Comparison of ENCODE assay signal across 31 cellular contexts in the genomic region with DNA sequence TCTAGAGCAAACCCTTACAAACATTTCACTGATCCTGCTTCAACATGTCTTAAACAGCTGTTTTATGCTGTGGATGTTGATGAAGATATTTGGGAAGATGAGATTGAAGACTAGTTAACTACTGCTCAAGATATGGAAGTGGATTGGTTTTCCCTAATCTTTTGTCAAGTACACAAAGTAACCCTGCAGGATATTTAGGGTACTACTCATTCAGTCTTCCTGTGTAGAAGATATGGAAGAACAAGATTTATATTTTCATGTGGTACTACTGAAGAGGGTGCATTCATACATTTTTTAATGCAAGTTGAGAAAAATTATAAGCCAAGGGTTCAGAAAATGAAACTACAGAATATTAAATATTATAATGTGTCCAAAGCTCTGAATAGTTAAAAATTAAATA. TPM values are rescaled to one million over a fixed set of nuclear protein-coding genes. Genes with fewer than 3 reads are reported as not detected.
A peak's percentile ranks its signal among the peaks of the same experiment; 100 is the strongest.
DNase-seq lines count a peak whose midpoint lies in the region; ATAC-seq, FAIRE-seq and TF ChIP-seq lines count a peak whose summit lies in the region.
"Had no signal": no experiment of that assay in that cellular context is flagged by ENCODE, and none has a peak within 500 bp of the region (broad histone marks: within the 10 kb centered on the region; RNA-seq: fewer than 3 reads in every experiment).

No MANE protein-coding gene starts in this region.

- H3K4me1 Mint-ChIP-seq in H9, result no peaks in the 10 kb centered on the region
- H3K4me1 Mint-ChIP-seq: B cell had no signal

- H4K5ac ChIP-seq in H9 (ENCODE audit: insufficient read length, low read depth, low read length), result no peak overlapping the region

- no peak overlapping the region for H3K4me3 ChIP-seq in keratinocyte (ENCODE audit: control insufficient read depth in 2 of 3, extremely low read depth in 1 of 3, insufficient read depth in 2 of 3, low read depth in 1 of 3, low read length in 3 of 3)
- H3K4me3 ChIP-seq in MG63, result no peak overlapping the region
- H3K4me3 ChIP-seq: A549, GM12878 had no signal

- H2BK5ac ChIP-seq in H9 (ENCODE audit: insufficient read length, low read length), result no peak overlapping the region

- no peaks in the 10 kb centered on the region for H3K23me2 ChIP-seq in H9 (ENCODE audit: insufficient read length, low read depth, low read length, poor library complexity, severe bottlenecking)

- FAIRE-seq in keratinocyte (lab: Jason Lieb, UNC) (peak; percentile 56), RCC 7860 (lab: Jason Lieb, UNC) (no peak)
- FAIRE-seq: A549, GM12878 had no signal

- H2AFZ ChIP-seq in H9 (ENCODE audit: low read length) (no peak overlapping the region), keratinocyte (ENCODE audit: control insufficient read depth, low read length) (no peak overlapping the region)

- H3K9ac ChIP-seq in H9 (ENCODE audit: extremely low read depth, insufficient read length, low read length) (no peak overlapping the region), keratinocyte (ENCODE audit: control insufficient read depth, extremely low read depth, insufficient read depth, low read length) (no peak overlapping the region)
- H3K9ac ChIP-seq: SK-N-SH had no signal

- H3K4me1 ChIP-seq in H9 (ENCODE audit: insufficient read depth, low read length) (no peaks in the 10 kb centered on the region), keratinocyte (ENCODE audit: control insufficient read depth, extremely low read depth, insufficient read depth, low read length) (no peaks in the 10 kb centered on the region)
- H3K4me1 ChIP-seq: A549, Caco-2 had no signal

- H3K4me2 ChIP-seq in H9 (ENCODE audit: insufficient read depth, insufficient read length, low read length) (no peak overlapping the region), keratinocyte (ENCODE audit: control insufficient read depth, extremely low read depth, insufficient read depth, low read depth, low read length) (no peak overlapping the region)
- H3K4me2 ChIP-seq: A549, SK-N-SH had no signal

- peaks cover 0 to 6% of the 10 kb centered on the region in 2 experiments; a peak in 2 of 5 replicates for H3K9me3 Mint-ChIP-seq in H9
- H3K9me3 Mint-ChIP-seq: HFFc6 had no signal

- TF ChIP-seq CTCF in GM12873 (IDR thresholded peaks at IDR 0.05; ENCODE audit: insufficient read depth, low read depth, low read length, missing control alignments), result peak; percentile 3
- TF ChIP-seq CTCF in H9 (conservative IDR thresholded peaks at IDR 0.05), result peak; percentile 22; the same call in 1 of the 3 replicates
- TF ChIP-seq CTCF in keratinocyte (optimal IDR thresholded peaks at IDR 0.05 in 1 of 3, IDR thresholded peaks at IDR 0.05 in 1 of 3, conservative IDR thresholded peaks at IDR 0.05 in 1 of 3; ENCODE audit: extremely low read depth in 1 of 3, insufficient read depth in 2 of 3, low read length in 3 of 3), result no peak

- H3K27ac Mint-ChIP-seq in H9, result no peak overlapping the region
- H3K27ac Mint-ChIP-seq: B cell; CD8-positive, alpha-beta T cell; HFFc6; T-helper 1 cell treated with Interleukin-12 subunit alpha and Interleukin-12 subunit beta and Interleukin-4 antibody, amounts not matched to agents 30 μg/mL and 1 μg/mL, for 36 hours had no signal

- peaks cover 0 to 5% (median 0%) of the 10 kb centered on the region in 3 experiments; a peak in 1 of 7 replicates for H3K36me3 Mint-ChIP-seq in H9 (ENCODE audit: insufficient read depth in 1 of 3, low read depth in 3 of 3)

- H3K9me1 ChIP-seq in keratinocyte (ENCODE audit: control insufficient read depth, extremely low read depth, insufficient read depth, low read length), result no peaks in the 10 kb centered on the region

- no peak overlapping the region for H2BK20ac ChIP-seq in H9 (ENCODE audit: low read depth, low read length, poor library complexity, severe bottlenecking)

- dilution Hi-C loops in keratinocyte (cut with MboI; ENCODE audit: extremely low pct_ligation_motif_present, low sequenced_read_pairs), result no loop called here

- H3K27me3 Mint-ChIP-seq in H9 (ENCODE audit: low read depth), result no peaks in the 10 kb centered on the region; the same call in 1 of the 2 replicates
- H3K27me3 Mint-ChIP-seq: B cell had no signal

- H3K27ac ChIP-seq in H9 (ENCODE audit: insufficient read length, low read depth, low read length), result no peak overlapping the region
- H3K27ac ChIP-seq in keratinocyte (ENCODE audit: control insufficient read depth, insufficient read depth, low read length), result no peak overlapping the region
- H3K27ac ChIP-seq: A549, C4-2B had no signal

- no peak overlapping the region for H3K23ac ChIP-seq in H9 (ENCODE audit: insufficient read length, low read depth, low read length)

- H4K20me1 ChIP-seq in H9 (ENCODE audit: control insufficient read depth, insufficient read depth, insufficient read length) (no peaks in the 10 kb centered on the region), keratinocyte (ENCODE audit: control insufficient read depth, extremely low read depth, insufficient read depth, low read length) (no peaks in the 10 kb centered on the region)

- H4K8ac ChIP-seq in H9 (replicated peaks; ENCODE audit: insufficient read length, low read depth, low read length), result no peak overlapping the region

- H3T11ph ChIP-seq in H9 (ENCODE audit: low read length), result no peak overlapping the region

- H4K91ac ChIP-seq in H9 (ENCODE audit: insufficient read length, low read depth, low read length), result no peak overlapping the region

- no peak overlapping the region for H2AK5ac ChIP-seq in H9 (ENCODE audit: insufficient read length, low read length)

- no peak overlapping the region for H2BK15ac ChIP-seq in H9 (ENCODE audit: low read depth, low read length)

- ATAC-seq in GM21529 (IDR thresholded peaks at IDR 0.05; ENCODE audit: unreplicated experiment), result no peak
- ATAC-seq: CD8-positive, alpha-beta T cell; GM12878; Panc1 had no signal

- H3K79me1 ChIP-seq in H9 (ENCODE audit: insufficient read depth, low read depth, low read length, poor library complexity, severe bottlenecking), result no peaks in the 10 kb centered on the region

- H3K4ac ChIP-seq in H9 (ENCODE audit: low read depth, low read length), result no peak overlapping the region

- H3K9me3 ChIP-seq in H9 (ENCODE audit: control insufficient read depth, low read depth, low read length), result no peaks in the 10 kb centered on the region
- H3K9me3 ChIP-seq in keratinocyte (ENCODE audit: control insufficient read depth, low read depth, low read length), result no peaks in the 10 kb centered on the region
- no peaks in the 10 kb centered on the region for H3K9me3 ChIP-seq in MG63
- H3K9me3 ChIP-seq: Caco-2, SK-N-SH had no signal

- H3K56ac ChIP-seq in H9 (ENCODE audit: insufficient read length, low read depth, low read length), result no peak overlapping the region

- H3K27me3 ChIP-seq in H9 (ENCODE audit: insufficient read depth, low read length) (no peaks in the 10 kb centered on the region), keratinocyte (ENCODE audit: control insufficient read depth, extremely low read depth, insufficient read depth, low read length) (no peaks in the 10 kb centered on the region), MG63 (no peaks in the 10 kb centered on the region)

- no peak overlapping the region for H2BK12ac ChIP-seq in H9 (ENCODE audit: insufficient read length, low read depth, low read length)

- H2BK120ac ChIP-seq in H9 (ENCODE audit: low read depth, low read length, poor library complexity, severe bottlenecking), result no peak overlapping the region

- H3K14ac ChIP-seq in H9 (ENCODE audit: insufficient read depth, low read length), result no peak overlapping the region

- no peak for DNase-seq in H9
- peak; percentile 14 for DNase-seq in SK-MEL-5 (ENCODE audit: low read depth, low spot score)
- DNase-seq in keratinocyte (ENCODE audit: low read depth, low spot score), result no peak
- DNase-seq in MG63, result no peak
- DNase-seq in RCC 7860 (ENCODE audit: low spot score), result no peak
- DNase-seq in superior temporal gyrus (ENCODE audit: extremely low spot score), result no peak
- DNase-seq: Caco-2; CD8-positive, alpha-beta T cell; H7; HFFc6; IMR-90; NCI-H1092 treated with DMSO at 0.1 percent for 48 hours; NCI-H1436 treated with DMSO at 0.1 percent for 48 hours; NCI-H2029; NCI-H446 treated with DMSO at 0.1 percent for 48 hours; NCI-H526; NCI-H82; NK-92 treated with Interleukin-12 subunit alpha and Interleukin-12 subunit beta, amount 100 ng/mL, for 24 hours; SIG-M5; SK-N-SH; SW 1271; T-helper 9 cell had no signal

- H3K79me2 ChIP-seq in H9 (ENCODE audit: insufficient read depth, low read length) (no peaks in the 10 kb centered on the region), keratinocyte (ENCODE audit: control insufficient read depth, insufficient read depth, low read length) (no peaks in the 10 kb centered on the region)

- H3K36me3 ChIP-seq in keratinocyte (ENCODE audit: control insufficient read depth in 2 of 2, extremely low read depth in 1 of 2, insufficient read depth in 2 of 2, low read length in 2 of 2), result no peaks in the 10 kb centered on the region
- no peaks in the 10 kb centered on the region for H3K36me3 ChIP-seq in MG63

- no peak overlapping the region for H3K18ac ChIP-seq in H9 (ENCODE audit: insufficient read length, low read depth, low read length)

- no peak overlapping the region for H3K4me3 Mint-ChIP-seq in H9
- H3K4me3 Mint-ChIP-seq: B cell; CD8-positive, alpha-beta T cell; HFFc6; T-helper 1 cell treated with Interleukin-12 subunit alpha and Interleukin-12 subunit beta and Interleukin-4 antibody, amounts not matched to agents 30 μg/mL and 1 μg/mL, for 36 hours had no signal

- in situ Hi-C loops in SK-MEL-5 (cut with HindIII; ENCODE audit: low pct_unique_long_range_greater_than_20kb, low sequenced_read_pairs), result no loop called here

RNA-seq across cellular contexts. Expression of gene TMEM140, which starts 18.3 kb away (rescaled TPM):
- not detected in 2 replicates for total RNA-seq in H9 (2021)
- 18.3 and 21.2 TPM in 2 replicates for total RNA-seq in SK-MEL-5 (2014; rRNA removed; shearing (Covaris generic))
- 11.3 and 15.7 TPM in 2 replicates for polyA plus RNA-seq in SK-MEL-5 (2015; cell fraction: cytosol; rRNA removed)
- 2.3 and 4.7 TPM in 2 replicates for polyA plus RNA-seq in SK-MEL-5 (2015; cell fraction: nucleus; rRNA removed)
- polyA plus RNA-seq in keratinocyte, result 0.17 to 0.48 TPM (median 0.45 TPM) in 3 replicates
- polyA plus RNA-seq in keratinocyte (2011; ENCODE audit: low read depth), result 0.12 TPM
- polyA plus RNA-seq in keratinocyte (2011; cell fraction: cytosol; rRNA removed), result 0.22 and 0.27 TPM in 2 replicates
- polyA plus RNA-seq in keratinocyte (2011; cell fraction: nucleus; rRNA removed), result 0.99 and 1.0 TPM in 2 replicates
- polyA plus RNA-seq in keratinocyte (2012; ENCODE audit: low replicate concordance), result 4.1 and 9.3 TPM in 2 replicates
- polyA minus RNA-seq in keratinocyte, result 0.20 to 0.54 TPM in 2 of 3 replicates, not detected in the other
- not detected for polyA minus RNA-seq in keratinocyte (2011; cell fraction: cytosol; rRNA and poly(A)+ RNA removed)
- polyA minus RNA-seq in keratinocyte (2011; cell fraction: nucleus; rRNA and poly(A)+ RNA removed), result 0.63 and 1.2 TPM in 2 replicates
- 0.40 TPM in 1 of 2 replicates, not detected in the other for total RNA-seq in MG63 (2014; rRNA removed; shearing (Covaris generic); ENCODE audit: low replicate concordance)
- total RNA-seq: G401, H7 had no signal

RNA-seq across cellular contexts. Expression of gene CYREN, which starts 40.9 kb away (rescaled TPM):
- total RNA-seq in H9 (2021), result 72.0 and 76.0 TPM in 2 replicates
- total RNA-seq in SK-MEL-5 (2014; rRNA removed; shearing (Covaris generic)), result 84.8 and 87.6 TPM in 2 replicates
- polyA plus RNA-seq in SK-MEL-5 (2015; cell fraction: cytosol; rRNA removed), result 77.3 and 81.5 TPM in 2 replicates
- polyA plus RNA-seq in SK-MEL-5 (2015; cell fraction: nucleus; rRNA removed), result 70.6 and 85.2 TPM in 2 replicates
- 33.7 to 48.2 TPM (median 41.7 TPM) in 3 replicates for polyA plus RNA-seq in keratinocyte
- 11.2 TPM for polyA plus RNA-seq in keratinocyte (2011; ENCODE audit: low read depth)
- polyA plus RNA-seq in keratinocyte (2011; cell fraction: cytosol; rRNA removed), result 29.7 and 33.8 TPM in 2 replicates
- polyA plus RNA-seq in keratinocyte (2011; cell fraction: nucleus; rRNA removed), result 32.2 and 35.9 TPM in 2 replicates
- polyA plus RNA-seq in keratinocyte (2012; ENCODE audit: low replicate concordance), result 12.1 and 43.9 TPM in 2 replicates
- polyA minus RNA-seq in keratinocyte, result 27.2 to 40.4 TPM (median 35.3 TPM) in 3 replicates
- 23.6 TPM for polyA minus RNA-seq in keratinocyte (2011; cell fraction: cytosol; rRNA and poly(A)+ RNA removed)
- 15.2 and 29.2 TPM in 2 replicates for polyA minus RNA-seq in keratinocyte (2011; cell fraction: nucleus; rRNA and poly(A)+ RNA removed)
- total RNA-seq in MG63 (2014; rRNA removed; shearing (Covaris generic); ENCODE audit: low replicate concordance), result 30.5 and 38.3 TPM in 2 replicates

Comparison
In these comparisons a context has a peak if more than half of its experiments do, and no peak if none do; other contexts are left out.
1. CTCF ChIP-seq: peak in GM12873 (single experiment) and H9 (single experiment); none in keratinocyte (0 of 3).
2. RNA of gene TMEM140, which starts 18.3 kb away (total RNA-seq): 18.3 to 21.2 TPM in SK-MEL-5; 0.40 TPM in MG63 and not detected in H9; every median in the first group is over 10 times any median in the second.